25 cellular contexts compared by ENCODE assay signal in the genomic region with DNA sequence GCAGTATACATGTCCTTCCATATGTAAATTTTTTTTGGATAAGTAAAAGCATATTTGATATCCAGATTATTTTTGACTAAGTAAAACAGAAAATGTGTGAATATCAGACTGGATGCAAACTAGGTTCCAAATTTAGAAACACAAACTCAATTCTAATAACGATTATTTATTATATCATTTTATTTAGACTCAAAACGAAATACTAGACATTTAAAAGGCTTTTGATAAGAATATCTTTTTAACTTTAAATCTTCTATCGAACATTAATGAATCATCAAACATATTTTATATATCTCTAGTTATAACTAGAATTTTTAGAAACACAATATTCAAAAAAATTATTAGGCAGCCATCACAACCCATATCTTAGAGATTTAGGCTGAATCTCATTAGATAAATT.
DNase-seq lines count a peak whose midpoint lies in the region; ATAC-seq, FAIRE-seq and TF ChIP-seq lines count a peak whose summit lies in the region.
"Had no signal": no experiment of that assay in that cellular context is flagged by ENCODE, and none has a peak within 500 bp of the region (broad histone marks: within the 10 kb centered on the region; RNA-seq: fewer than 3 reads in every experiment).

No MANE protein-coding gene starts in this region.

- ATAC-seq in K562 (no peak), HG03108 (IDR thresholded peaks at IDR 0.05; ENCODE audit: unreplicated experiment) (no peak), HG03342 (IDR thresholded peaks at IDR 0.05; ENCODE audit: unreplicated experiment) (no peak)
- ATAC-seq: CD8-positive, alpha-beta T cell had no signal

- BruUV-seq in K562 (replicated peaks; lab: Mats Ljungman, UMichigan): no TSS peak
- no TSS peak for BruUV-seq in Calu3 (replicated peaks; lab: Mats Ljungman, UMichigan)

- H3K27ac Mint-ChIP-seq in Calu3 (ENCODE audit: unreplicated experiment): no peak overlapping the region
- H3K27ac Mint-ChIP-seq: B cell; CD4-positive, alpha-beta T cell; CD8-positive, alpha-beta T cell had no signal

- H3K36me3 Mint-ChIP-seq in Calu3 (ENCODE audit: insufficient read depth, unreplicated experiment): no peaks in the 10 kb centered on the region
- H3K36me3 Mint-ChIP-seq: CD8-positive, alpha-beta T cell had no signal

- DNase-seq in RCC 7860 (ENCODE audit: low spot score): no peak
- no peak for DNase-seq in K562 (ENCODE audit: extremely low read depth in 1 of 4, low spot score in 3 of 4)
- no peak for DNase-seq in kidney
- DNase-seq in small intestine: no peak
- no peak for DNase-seq in dorsolateral prefrontal cortex
- DNase-seq in Calu3: no peak
- DNase-seq: 8988T; AML-193; Caco-2; CD4-positive, alpha-beta T cell; CD8-positive, alpha-beta T cell; DMS 273 treated with DMSO at 0.1 percent for 48 hours; DMS153; DMS53; DMS79; DND-41; EL; GDM1 had no signal

- H3K4me1 ChIP-seq in K562 (replicated peaks in 1 of 2; ENCODE audit: control insufficient read depth in 2 of 2, insufficient read depth in 2 of 2, low read length in 2 of 2) (no peaks in the 10 kb centered on the region; a peak in 1 of 5 replicates), kidney (ENCODE audit: control insufficient read depth in 1 of 2, insufficient read depth in 1 of 2, low read depth in 1 of 2, low read length in 2 of 2) (no peaks in the 10 kb centered on the region), small intestine (ENCODE audit: control insufficient read depth in 2 of 2, insufficient read depth in 1 of 2, low read depth in 1 of 2, low read length in 1 of 2) (no peaks in the 10 kb centered on the region)
- H3K4me1 ChIP-seq: BLaER1 treated with 17β-estradiol and CSF1 and Interleukin-3, amounts not matched to agents 10 nM and 100 nM; Caco-2 had no signal

- no peak overlapping the region for H3K27ac ChIP-seq in K562 (ENCODE audit: extremely low read depth, low read depth, low read length)
- no peak overlapping the region for H3K27ac ChIP-seq in kidney (ENCODE audit: low read depth in 2 of 2, low read length in 2 of 2)
- no peak overlapping the region for H3K27ac ChIP-seq in small intestine (ENCODE audit: low read depth in 1 of 2, low read length in 1 of 2)
- H3K27ac ChIP-seq in dorsolateral prefrontal cortex: no peak overlapping the region
- H3K27ac ChIP-seq: BLaER1 treated with 17β-estradiol and CSF1 and Interleukin-3, amounts not matched to agents 10 nM and 100 nM; C4-2B had no signal

- H3K9me1 ChIP-seq in K562 (ENCODE audit: control insufficient read depth, insufficient read depth, low read length): no peaks in the 10 kb centered on the region

- H3K79me2 ChIP-seq in K562 (ENCODE audit: control insufficient read depth, insufficient read depth, low read length): no peaks in the 10 kb centered on the region

- H3K4me3 Mint-ChIP-seq in Calu3 (ENCODE audit: low read depth, unreplicated experiment): no peak overlapping the region
- H3K4me3 Mint-ChIP-seq: B cell; CD4-positive, alpha-beta T cell; CD8-positive, alpha-beta T cell had no signal

- FAIRE-seq in RCC 7860 (lab: Jason Lieb, UNC) (peak; percentile 51), K562 (lab: Jason Lieb, UNC) (no peak), kidney (lab: Jason Lieb, UNC) (peak; percentile 56), small intestine (lab: Jason Lieb, UNC) (peak; percentile 39)
- FAIRE-seq: GM12891, GM19239 had no signal

- H3K4me3 ChIP-seq in K562 (no peak overlapping the region), kidney (ENCODE audit: low read length in 2 of 2) (no peak overlapping the region), small intestine (ENCODE audit: low read depth in 1 of 2, low read length in 2 of 2) (no peak overlapping the region), dorsolateral prefrontal cortex (no peak overlapping the region)
- H3K4me3 ChIP-seq: BLaER1 treated with 17β-estradiol and CSF1 and Interleukin-3, amounts not matched to agents 10 nM and 100 nM had no signal

- H3K4me1 Mint-ChIP-seq in Calu3 (ENCODE audit: low read depth, unreplicated experiment): peaks cover 9% of the 10 kb centered on the region
- H3K4me1 Mint-ChIP-seq: B cell had no signal

- intact Hi-C loops in K562 (cut with micrococcal nuclease) (no loop called here), kidney (cut with DNase I) (no loop called here), dorsolateral prefrontal cortex (cut with DNase I) (no loop called here), Calu3 (cut with micrococcal nuclease; ENCODE audit: unreplicated experiment) (no loop called here)

- POLR2A ChIA-PET in K562 (lab: Yijun Ruan, JAX): no interaction called here

- H3K9ac ChIP-seq in K562 (ENCODE audit: insufficient read depth in 1 of 2, low read depth in 2 of 2, low read length in 2 of 2): no peak overlapping the region
- no peak overlapping the region for H3K9ac ChIP-seq in kidney (ENCODE audit: low read length in 2 of 2)
- H3K9ac ChIP-seq: BLaER1 treated with 17β-estradiol and CSF1 and Interleukin-3, amounts not matched to agents 10 nM and 100 nM had no signal

- H3K27me3 ChIP-seq in K562 (ENCODE audit: control insufficient read depth in 2 of 2, insufficient read depth in 2 of 2, low read length in 2 of 2) (no peaks in the 10 kb centered on the region), small intestine (ENCODE audit: control insufficient read depth in 2 of 2, insufficient read depth in 2 of 2, low read length in 2 of 2) (no peaks in the 10 kb centered on the region), dorsolateral prefrontal cortex (peaks cover 0 to 7% (median 0%) of the 10 kb centered on the region in 45 donors)
- H3K27me3 ChIP-seq: BLaER1 treated with 17β-estradiol and CSF1 and Interleukin-3, amounts not matched to agents 10 nM and 100 nM had no signal

- H3K4me2 ChIP-seq in K562 (ENCODE audit: insufficient read depth, low read length): no peak overlapping the region
- H3K4me2 ChIP-seq: BLaER1 treated with 17β-estradiol and CSF1 and Interleukin-3, amounts not matched to agents 10 nM and 100 nM had no signal

- TF ChIP-seq EP300 in K562 (IDR thresholded peaks at IDR 0.05; ENCODE audit: low read length): no peak

- H3K9me3 ChIP-seq in K562 (replicated peaks; ENCODE audit: control insufficient read depth, insufficient read depth, low read depth, low read length) (no peaks in the 10 kb centered on the region), kidney (ENCODE audit: control insufficient read depth in 1 of 2, low read length in 2 of 2) (no peaks in the 10 kb centered on the region), small intestine (ENCODE audit: control insufficient read depth, low read depth) (no peaks in the 10 kb centered on the region)
- H3K9me3 ChIP-seq: BLaER1 treated with 17β-estradiol and CSF1 and Interleukin-3, amounts not matched to agents 10 nM and 100 nM; Caco-2 had no signal

- H3K36me3 ChIP-seq in K562 (ENCODE audit: control insufficient read depth, insufficient read depth, low read length) (no peaks in the 10 kb centered on the region), kidney (ENCODE audit: control insufficient read depth in 1 of 2, insufficient read depth in 2 of 2, low read length in 2 of 2) (no peaks in the 10 kb centered on the region), small intestine (ENCODE audit: control insufficient read depth in 2 of 2, insufficient read depth in 2 of 2, low read length in 2 of 2) (no peaks in the 10 kb centered on the region)
- H3K36me3 ChIP-seq: BLaER1 treated with 17β-estradiol and CSF1 and Interleukin-3, amounts not matched to agents 10 nM and 100 nM had no signal

- H2AFZ ChIP-seq in K562 (ENCODE audit: low read depth, low read length): no peak overlapping the region

- no peak for TF ChIP-seq RAD21 in K562 (CRISPR knock-in tag; conservative IDR thresholded peaks at IDR 0.05 in 1 of 2, IDR thresholded peaks at IDR 0.05 in 1 of 2)

- WGBS in K562 (ENCODE audit: insufficient coverage, low coverage, missing lambda C conversion rate): 2% methylated on average over 3 of the region's 3 CpGs
- WGBS in small intestine, 3 donors: 51 to 67% (median 55%) methylated on average over 3 of the region's 3 CpGs

- no peaks in the 10 kb centered on the region for H3K27me3 Mint-ChIP-seq in Calu3 (ENCODE audit: unreplicated experiment)
- H3K27me3 Mint-ChIP-seq: B cell; CD4-positive, alpha-beta T cell had no signal

- CTCF ChIA-PET in K562 (lab: Yijun Ruan, JAX; ENCODE audit: low intra/inter-chr PET ratio): no interaction called here
- CTCF ChIA-PET in Calu3 (lab: Charles Lee): no interaction called here

- TF ChIP-seq CTCF in K562 (IDR thresholded peaks at IDR 0.05 in 2 of 3, conservative IDR thresholded peaks at IDR 0.05 in 1 of 3; ENCODE audit: insufficient read depth in 2 of 3, low read depth in 1 of 3, low read length in 3 of 3): no peak
- no peak for TF ChIP-seq CTCF in kidney (IDR thresholded peaks at IDR 0.05; ENCODE audit: borderline replicate concordance, extremely low read depth, insufficient read depth)
- no peak for TF ChIP-seq CTCF in dorsolateral prefrontal cortex (IDR thresholded peaks at IDR 0.05 in 54 of 56, conservative IDR thresholded peaks at IDR 0.05 in 2 of 56; ENCODE audit: low read depth in 1 of 56, partially characterized antibody in 56 of 56)
- TF ChIP-seq CTCF in Calu3 (IDR thresholded peaks at IDR 0.05; ENCODE audit: unreplicated experiment): no peak

- H3K9me3 Mint-ChIP-seq in Calu3 (ENCODE audit: low read depth, unreplicated experiment): no peaks in the 10 kb centered on the region

- in situ Hi-C loops in K562 (cut with MboI): no loop called here

- TF ChIP-seq POLR2A in K562 (conservative IDR thresholded peaks at IDR 0.05): no peak

- no peaks in the 10 kb centered on the region for H4K20me1 ChIP-seq in K562 (replicated peaks; ENCODE audit: control insufficient read depth, insufficient read depth, low read length)
- H4K20me1 ChIP-seq: BLaER1 treated with 17β-estradiol and CSF1 and Interleukin-3, amounts not matched to agents 10 nM and 100 nM had no signal

TF ChIP-seq in K562, 482 proteins besides CTCF, POLR2A, EP300 and RAD21:
- no peak for TF ChIP-seq FOSL1 (tag; conservative IDR thresholded peaks at IDR 0.05)
- no peak for TF ChIP-seq CXXC5 (CRISPR knock-in tag; IDR thresholded peaks at IDR 0.05)
- peak; percentile 93 for TF ChIP-seq CBX8 (IDR thresholded peaks at IDR 0.05; ENCODE audit: borderline replicate concordance, extremely low read depth, low read depth, low read length, poor library complexity, severe bottlenecking)
- no peak for TF ChIP-seq PPARD (CRISPR knock-in tag; IDR thresholded peaks at IDR 0.05)
